ENCODE assay signal across 2 cellular contexts in genomic region chr19:10095622-10095947, GRCh38.
TF ChIP-seq lines count a peak whose summit lies in the region.

No MANE protein-coding gene starts in this region.

TF ChIP-seq in SK-N-SH, 30 proteins besides CTCF, POLR2A, EP300 and RAD21 (continued from another document):
- TF ChIP-seq GABPA (IDR thresholded peaks at IDR 0.05; ENCODE audit: low read depth) = no peak
- no peak for TF ChIP-seq TAF1 (IDR thresholded peaks at IDR 0.05; ENCODE audit: borderline replicate concordance, low read depth, low read length)
- TF ChIP-seq, protein P1, sequence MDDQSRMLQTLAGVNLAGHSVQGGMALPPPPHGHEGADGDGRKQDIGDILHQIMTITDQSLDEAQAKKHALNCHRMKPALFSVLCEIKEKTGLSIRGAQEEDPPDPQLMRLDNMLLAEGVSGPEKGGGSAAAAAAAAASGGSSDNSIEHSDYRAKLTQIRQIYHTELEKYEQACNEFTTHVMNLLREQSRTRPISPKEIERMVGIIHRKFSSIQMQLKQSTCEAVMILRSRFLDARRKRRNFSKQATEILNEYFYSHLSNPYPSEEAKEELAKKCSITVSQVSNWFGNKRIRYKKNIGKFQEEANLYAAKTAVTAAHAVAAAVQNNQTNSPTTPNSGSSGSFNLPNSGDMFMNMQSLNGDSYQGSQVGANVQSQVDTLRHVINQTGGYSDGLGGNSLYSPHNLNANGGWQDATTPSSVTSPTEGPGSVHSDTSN (IDR thresholded peaks at IDR 0.05) = no peak
- TF ChIP-seq CHD2 (IDR thresholded peaks at IDR 0.05; ENCODE audit: low read length, partially characterized antibody) = no peak
- TF ChIP-seq SIN3A (IDR thresholded peaks at IDR 0.05; ENCODE audit: borderline replicate concordance, low read depth, low read length) = no peak
- TF ChIP-seq ELF1 (IDR thresholded peaks at IDR 0.05) = no peak
- no peak for TF ChIP-seq USF2 (IDR thresholded peaks at IDR 0.05; ENCODE audit: borderline replicate concordance, low read depth, low read length)
- no peak for TF ChIP-seq FOXM1 (IDR thresholded peaks at IDR 0.05; ENCODE audit: low read depth)
- TF ChIP-seq NRF1 (IDR thresholded peaks at IDR 0.05; ENCODE audit: low read depth, low read length) = no peak
- no peak for TF ChIP-seq REST (IDR thresholded peaks at IDR 0.05; ENCODE audit: low read depth, low read length)
- TF ChIP-seq ZBTB33 (IDR thresholded peaks at IDR 0.05; ENCODE audit: borderline replicate concordance, low read depth) = no peak
- no peak for TF ChIP-seq TEAD4 (IDR thresholded peaks at IDR 0.05; ENCODE audit: borderline replicate concordance, insufficient read depth)
- TF ChIP-seq, protein P2, sequence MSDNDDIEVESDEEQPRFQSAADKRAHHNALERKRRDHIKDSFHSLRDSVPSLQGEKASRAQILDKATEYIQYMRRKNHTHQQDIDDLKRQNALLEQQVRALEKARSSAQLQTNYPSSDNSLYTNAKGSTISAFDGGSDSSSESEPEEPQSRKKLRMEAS (IDR thresholded peaks at IDR 0.05; ENCODE audit: low read depth) = no peak
- TF ChIP-seq NFIC (IDR thresholded peaks at IDR 0.05; ENCODE audit: borderline replicate concordance) = no peak

TF ChIP-seq in SK-N-SH treated with all-trans-retinoic acid at 6 μM for 48 hours, 23 proteins besides CTCF, POLR2A, EP300 and RAD21 (continued from another document):
- TF ChIP-seq TSHZ2 (CRISPR knock-in tag; IDR thresholded peaks at IDR 0.05) (no peak), TOX (CRISPR knock-in tag; IDR thresholded peaks at IDR 0.05; ENCODE audit: borderline replicate concordance) (no peak), ZFP30 (CRISPR knock-in tag; IDR thresholded peaks at IDR 0.05) (no peak), CREB5 (CRISPR knock-in tag; IDR thresholded peaks at IDR 0.05; ENCODE audit: low read depth) (no peak), TCF4 (CRISPR knock-in tag; IDR thresholded peaks at IDR 0.05; ENCODE audit: borderline replicate concordance) (no peak), ZNF565 (CRISPR knock-in tag; conservative IDR thresholded peaks at IDR 0.05; ENCODE audit: low read depth) (no peak), CSDC2 (CRISPR knock-in tag; IDR thresholded peaks at IDR 0.05) (no peak)
- TF ChIP-seq, protein P3, sequence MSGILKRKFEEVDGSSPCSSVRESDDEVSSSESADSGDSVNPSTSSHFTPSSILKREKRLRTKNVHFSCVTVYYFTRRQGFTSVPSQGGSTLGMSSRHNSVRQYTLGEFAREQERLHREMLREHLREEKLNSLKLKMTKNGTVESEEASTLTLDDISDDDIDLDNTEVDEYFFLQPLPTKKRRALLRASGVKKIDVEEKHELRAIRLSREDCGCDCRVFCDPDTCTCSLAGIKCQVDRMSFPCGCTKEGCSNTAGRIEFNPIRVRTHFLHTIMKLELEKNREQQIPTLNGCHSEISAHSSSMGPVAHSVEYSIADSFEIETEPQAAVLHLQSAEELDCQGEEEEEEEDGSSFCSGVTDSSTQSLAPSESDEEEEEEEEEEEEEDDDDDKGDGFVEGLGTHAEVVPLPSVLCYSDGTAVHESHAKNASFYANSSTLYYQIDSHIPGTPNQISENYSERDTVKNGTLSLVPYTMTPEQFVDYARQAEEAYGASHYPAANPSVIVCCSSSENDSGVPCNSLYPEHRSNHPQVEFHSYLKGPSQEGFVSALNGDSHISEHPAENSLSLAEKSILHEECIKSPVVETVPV (CRISPR knock-in tag; IDR thresholded peaks at IDR 0.05) = no peak
